In genomic region chr10:43648392-43649148, GRCh38 we compare ENCODE assay signal across 8 cellular contexts.
DNase-seq lines count a peak whose midpoint lies in the region; ATAC-seq and TF ChIP-seq lines count a peak whose summit lies in the region.

TSS of gene ZNF32 (minus strand) at chr10:43648881. CDS start at chr10:43646133, 2,748 bp downstream.

- peak; percentile 94 for DNase-seq in AG08395 (ENCODE audit: low spot score)
- DNase-seq in NCI-H226, result peak; percentile 37
- DNase-seq in activated CD4-positive, alpha-beta T cell treated with anti-CD3 and anti-CD28 coated beads for 4 hours, result peak; percentile 78 to 79
- DNase-seq in choroid plexus epithelial cell (ENCODE audit: low read depth), result peak; percentile 88
- peak; percentile 51 to 59 for DNase-seq in stimulated activated CD4-positive, alpha-beta T cell treated with anti-CD3 and anti-CD28 coated beads, Interleukin-1b, Interleukin-23, amount 100 ng/mL, for 1 hour (ENCODE audit: low read depth in 2 of 2)

- no peak for TF ChIP-seq CTCF in choroid plexus epithelial cell (conservative IDR thresholded peaks at IDR 0.05; ENCODE audit: low read depth, low read length)

- peak within 1 kb of the TSS; percentile 77 for H3K27ac ChIP-seq in layer of hippocampus (ENCODE audit: low read depth, low read length)

- ATAC-seq in GM18867 (IDR thresholded peaks at IDR 0.05; ENCODE audit: unreplicated experiment), result peak; percentile 100
- ATAC-seq in HG03095 (IDR thresholded peaks at IDR 0.05; ENCODE audit: unreplicated experiment), result peak; percentile 99

- no peaks in the 10 kb centered on the region for H3K27me3 ChIP-seq in layer of hippocampus (ENCODE audit: control insufficient read depth, insufficient read depth, low read length)

- H3K4me3 ChIP-seq in choroid plexus epithelial cell (ENCODE audit: low read depth, low read length), result peak within 1 kb of the TSS; percentile 77

Comparison
In these comparisons a context has a peak if more than half of its experiments do, and no peak if none do; other contexts are left out.
1. Peak in every context shown above with its lines: DNase-seq, ATAC-seq, H3K4me3 ChIP-seq and H3K27ac ChIP-seq.
2. DNase-seq: peak in every context shown above with its lines; median percentile 94 in AG08395; 88 in choroid plexus epithelial cell; 78 in activated CD4-positive, alpha-beta T cell treated with anti-CD3 and anti-CD28 coated beads for 4 hours; 55 in stimulated activated CD4-positive, alpha-beta T cell treated with anti-CD3 and anti-CD28 coated beads, Interleukin-1b, Interleukin-23, amount 100 ng/mL, for 1 hour; 37 in NCI-H226.